In the genomic region with DNA sequence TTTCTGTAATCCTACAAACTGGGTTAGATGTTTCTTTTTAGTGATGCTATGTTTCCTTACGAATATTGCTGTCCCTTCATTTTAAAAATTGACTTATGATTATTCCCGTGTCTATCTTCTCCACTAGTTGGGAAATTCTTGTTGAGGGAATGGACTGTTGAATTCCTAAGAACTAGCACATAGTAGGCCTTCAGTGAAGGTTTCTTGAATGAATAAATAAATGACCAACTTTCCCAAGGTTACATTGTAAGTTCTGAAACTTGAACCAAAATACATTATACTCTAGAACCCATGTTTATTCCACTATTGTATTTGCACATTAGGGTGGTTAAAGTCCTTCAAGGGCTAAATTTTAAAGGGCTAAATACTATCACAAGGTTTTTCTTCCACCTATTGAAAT, we compare ENCODE assay signal across 20 cellular contexts.
"Had no signal": no experiment of that assay in that cellular context is flagged by ENCODE, and none has a peak within 500 bp of the region (broad histone marks: within the 10 kb centered on the region; RNA-seq: fewer than 3 reads in every experiment).

No MANE protein-coding gene starts in this region.

- H3K4me1 Mint-ChIP-seq: activated naive CD8-positive, alpha-beta T cell treated with anti-CD3 and anti-CD28 coated beads, Interleukin-2, amount 50 U/mL, for 24 hours had no signal

- H3K9me3 Mint-ChIP-seq: activated CD4-positive, alpha-beta T cell treated with anti-CD3 and anti-CD28 coated beads, Interleukin-2, amount 10 ng/mL, durations not matched to agents 24 days and 14 days; activated naive CD4-positive, alpha-beta T cell treated with anti-CD3 and anti-CD28 coated beads, Interleukin-2, amount 10 ng/mL, durations not matched to agents 7 days and 5 days; activated naive CD8-positive, alpha-beta T cell treated with anti-CD3 and anti-CD28 coated beads, Interleukin-2, amount 50 U/mL, for 24 hours; nephron progenitor cell; stimulated activated memory B cell treated with anti-CD40 and anti-IgM and Interleukin-4, amounts not matched to agents 10 μg/mL and 1 μg/mL and 100 μg/mL, for 72 hours; type B pancreatic cell had no signal

- H3K36me3 Mint-ChIP-seq: type B pancreatic cell had no signal

- H3K36me3 ChIP-seq: esophagus muscularis mucosa, sigmoid colon had no signal

- H3K27me3 Mint-ChIP-seq: activated CD4-positive, alpha-beta T cell treated with anti-CD3 and anti-CD28 coated beads, Interleukin-2, amount 10 ng/mL, durations not matched to agents 24 days and 14 days; activated naive CD4-positive, alpha-beta T cell treated with anti-CD3 and anti-CD28 coated beads, Interleukin-2, amount 10 ng/mL, durations not matched to agents 7 days and 5 days; activated naive CD8-positive, alpha-beta T cell treated with anti-CD3 and anti-CD28 coated beads, Interleukin-2, amount 50 U/mL, for 24 hours; stimulated activated memory B cell treated with anti-CD40 and anti-IgM and Interleukin-4, amounts not matched to agents 10 μg/mL and 1 μg/mL and 100 μg/mL, for 72 hours; type B pancreatic cell had no signal

- ATAC-seq: activated CD8-positive, alpha-beta T cell treated with anti-CD3 and anti-CD28 coated beads, Interleukin-2, amount 10 ng/mL, durations not matched to agents 7 days and 5 days; activated naive CD8-positive, alpha-beta T cell treated with anti-CD3 and anti-CD28 coated beads, Interleukin-2, amount 50 U/mL, for 24 hours; stimulated activated memory B cell treated with anti-CD40 and anti-IgM and Interleukin-4, amounts not matched to agents 10 μg/mL and 1 μg/mL and 100 μg/mL, for 72 hours had no signal

- H3K4me3 ChIP-seq: esophagus muscularis mucosa, lung, sigmoid colon, testis had no signal

- H3K4me1 ChIP-seq: testis had no signal

- H3K4me3 Mint-ChIP-seq: activated CD4-positive, alpha-beta T cell treated with anti-CD3 and anti-CD28 coated beads, Interleukin-2, amount 10 ng/mL, durations not matched to agents 24 days and 14 days; activated CD8-positive, alpha-beta T cell treated with anti-CD3 and anti-CD28 coated beads, Interleukin-2, amount 10 ng/mL, durations not matched to agents 7 days and 5 days; activated naive CD4-positive, alpha-beta T cell treated with anti-CD3 and anti-CD28 coated beads, Interleukin-2, amount 10 ng/mL, durations not matched to agents 7 days and 5 days; activated naive CD8-positive, alpha-beta T cell treated with anti-CD3 and anti-CD28 coated beads, Interleukin-2, amount 50 U/mL, for 24 hours; nephron progenitor cell; stimulated activated memory B cell treated with anti-CD40 and anti-IgM and Interleukin-4, amounts not matched to agents 10 μg/mL and 1 μg/mL and 100 μg/mL, for 72 hours; type B pancreatic cell had no signal

- H3K27ac ChIP-seq: esophagus muscularis mucosa, sigmoid colon, testis had no signal

- H3K27me3 ChIP-seq: esophagus muscularis mucosa, sigmoid colon, testis had no signal

- H3K27ac Mint-ChIP-seq: activated CD4-positive, alpha-beta T cell treated with anti-CD3 and anti-CD28 coated beads, Interleukin-2, amount 10 ng/mL, durations not matched to agents 24 days and 14 days; activated CD8-positive, alpha-beta T cell treated with anti-CD3 and anti-CD28 coated beads, Interleukin-2, amount 10 ng/mL, durations not matched to agents 7 days and 5 days; activated naive CD4-positive, alpha-beta T cell treated with anti-CD3 and anti-CD28 coated beads, Interleukin-2, amount 10 ng/mL, durations not matched to agents 7 days and 5 days; activated naive CD8-positive, alpha-beta T cell treated with anti-CD3 and anti-CD28 coated beads, Interleukin-2, amount 50 U/mL, for 24 hours; nephron progenitor cell; stimulated activated memory B cell treated with anti-CD40 and anti-IgM and Interleukin-4, amounts not matched to agents 10 μg/mL and 1 μg/mL and 100 μg/mL, for 72 hours; type B pancreatic cell had no signal

- DNase-seq: activated CD4-positive, alpha-beta T cell treated with anti-CD3 and anti-CD28 coated beads, Interleukin-2, amount 10 ng/mL, durations not matched to agents 24 days and 14 days; activated CD8-positive, alpha-beta memory T cell treated with anti-CD3 and anti-CD28 coated beads, Interleukin-2, amount 50 U/mL, for 4 hours; activated CD8-positive, alpha-beta T cell treated with anti-CD3 and anti-CD28 coated beads, Interleukin-2, amount 10 ng/mL, durations not matched to agents 7 days and 5 days; activated effector memory CD4-positive, alpha-beta T cell treated with Interleukin-2 at 50 U/mL for 16 hours; activated naive CD4-positive, alpha-beta T cell treated with anti-CD3 and anti-CD28 coated beads, Interleukin-2, amount 10 ng/mL, durations not matched to agents 7 days and 5 days; activated naive CD8-positive, alpha-beta T cell treated with anti-CD3 and anti-CD28 coated beads, Interleukin-2, amount 50 U/mL, for 24 hours; activated T-cell treated with anti-CD3 and anti-CD28 coated beads, Interleukin-2, amount 50 U/mL, for 48 hours; aorta; effector CD4-positive, alpha-beta T cell; hypothalamus; nephron progenitor cell; nucleus accumbens; sigmoid colon; stimulated activated CD4-positive, alpha-beta T cell treated with anti-CD3 and anti-CD28 coated beads, Interleukin-4, amount 100 ng/mL, for 24 hours; T1000; testis had no signal

- H3K9me3 ChIP-seq: esophagus muscularis mucosa, sigmoid colon, testis had no signal
